In genomic region chr16:86928517-86929148, GRCh38 we compare ENCODE assay signal across 1 cellular context.
TF ChIP-seq lines count a peak whose summit lies in the region.

No MANE protein-coding gene starts in this region.

TF ChIP-seq in HEK293, 187 proteins besides CTCF, POLR2A, EP300 and RAD21 (continued from another document):
- TF ChIP-seq GLIS2 (tag by site-specific recombination; IDR thresholded peaks at IDR 0.05), result no peak
